In the genomic region with DNA sequence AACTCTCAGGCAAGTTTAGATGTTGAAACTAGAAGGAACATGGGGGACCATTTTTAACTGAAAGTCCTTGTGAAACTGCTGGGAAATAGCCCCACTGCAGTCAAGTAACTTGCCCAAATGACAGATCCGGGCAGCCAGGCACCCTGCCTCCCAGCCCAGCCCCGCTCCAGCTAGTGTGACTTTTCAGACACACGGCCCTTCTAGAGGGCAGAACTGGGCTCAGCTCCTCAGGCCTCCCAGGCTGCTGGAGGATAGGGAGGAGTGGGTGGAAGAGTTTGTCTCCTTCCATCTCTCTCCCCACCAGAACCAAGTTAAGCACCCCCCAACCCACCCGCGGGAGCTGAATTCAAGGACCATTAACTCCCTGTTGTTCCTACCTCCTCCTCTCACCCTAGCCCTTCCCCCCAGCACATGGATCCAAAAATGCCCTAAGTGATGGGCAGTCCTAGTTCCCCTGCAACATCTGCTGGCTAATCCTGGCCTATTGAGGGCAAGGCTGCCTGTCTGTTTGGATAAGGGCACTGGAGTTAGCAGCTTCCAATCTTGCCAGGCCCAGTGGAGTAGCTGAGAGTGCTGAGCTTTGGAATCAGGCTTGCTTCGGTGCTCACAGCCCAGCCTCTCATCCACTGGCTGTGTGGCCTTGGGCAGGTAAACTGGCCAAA, we compare ENCODE assay signal across 13 cellular contexts. TPM values are rescaled to one million over a fixed set of nuclear protein-coding genes. Genes with fewer than 3 reads are reported as not detected.
DNase-seq lines count a peak whose midpoint lies in the region; ATAC-seq and TF ChIP-seq lines count a peak whose summit lies in the region.
"Had no signal": no experiment of that assay in that cellular context is flagged by ENCODE, and none has a peak within 500 bp of the region (broad histone marks: within the 10 kb centered on the region; RNA-seq: fewer than 3 reads in every experiment).

No MANE protein-coding gene starts in this region.

- H3K4me1 Mint-ChIP-seq in activated T-helper 2 cell treated with anti-CD3 and anti-CD28 coated beads, Interferon-gamma antibody, Interleukin-2, Interleukin-4, amounts not matched to agents 10 μg/mL and 5 μg/mL and 100 μg/mL, durations not matched to agents 14 hours and 24 hours and 36 hours (ENCODE audit: low read depth) = no peaks in the 10 kb centered on the region

- intact Hi-C loops in HCT116 (cut with micrococcal nuclease) = no loop called here
- intact Hi-C loops in activated T-helper 2 cell treated with anti-CD3 and anti-CD28 coated beads, Interferon-gamma antibody, Interleukin-2, Interleukin-4, amounts not matched to agents 10 μg/mL and 5 μg/mL and 100 μg/mL, durations not matched to agents 14 hours and 24 hours and 36 hours (cut with micrococcal nuclease) = no loop called here

- H3K4me2 ChIP-seq in HCT116 (ENCODE audit: low read length) = peak overlapping the region; percentile 60; the same call in 1 of the 2 replicates

- no peak overlapping the region for H2AFZ ChIP-seq in HCT116 (ENCODE audit: low read depth, low read length, poor library complexity, severe bottlenecking)

- H3K27ac ChIP-seq in 22Rv1 (peak overlapping the region; percentile 49; the same call in 1 of the 2 replicates), HCT116 (ENCODE audit: low read depth, low read length) (peak overlapping the region; percentile 64), RWPE2 (ENCODE audit: poor library complexity, severe bottlenecking) (peak overlapping the region; percentile 38), layer of hippocampus (ENCODE audit: low read depth, low read length) (peak overlapping the region; percentile 18)
- H3K27ac ChIP-seq: psoas muscle, upper lobe of right lung had no signal

- no peak for DNase-seq in HCT116 (ENCODE audit: low read depth, low spot score)
- no peak for DNase-seq in RWPE2 (ENCODE audit: low spot score)
- no peak for DNase-seq in mucosa of gallbladder (ENCODE audit: low spot score)
- DNase-seq in COLO829 (ENCODE audit: low spot score) = no peak
- no peak for DNase-seq in activated T-helper 2 cell treated with anti-CD3 and anti-CD28 coated beads, Interferon-gamma antibody, Interleukin-2, Interleukin-4, amounts not matched to agents 10 μg/mL and 5 μg/mL and 100 μg/mL, durations not matched to agents 14 hours and 24 hours and 36 hours (ENCODE audit: low spot score)
- DNase-seq: effector CD4-positive, alpha-beta T cell; OCI-M1; T-helper 17 cell had no signal

- H3K4me3 ChIP-seq in HCT116 (replicated peaks in 1 of 2; ENCODE audit: low read depth in 1 of 2, low read length in 2 of 2) = no peak overlapping the region
- no peak overlapping the region for H3K4me3 ChIP-seq in RWPE2 (ENCODE audit: severe bottlenecking)
- H3K4me3 ChIP-seq: psoas muscle, upper lobe of right lung had no signal

- no TSS peak for BruUV-seq in HCT116 (replicated peaks; lab: Mats Ljungman, UMichigan)

- no peak for ATAC-seq in HCT116
- ATAC-seq in RWPE2 (ENCODE audit: low read depth) = no peak
- ATAC-seq in activated CD4-positive, CD25-positive, alpha-beta regulatory T cell treated with anti-CD3 and anti-CD28 coated beads, Interleukin-2, amount 50 U/mL, for 24 hours = no peak
- ATAC-seq: T-helper 17 cell had no signal

- TF ChIP-seq RAD21 in HCT116 (IDR thresholded peaks at IDR 0.05; ENCODE audit: low read depth) = no peak

- H3K27ac Mint-ChIP-seq in activated T-helper 2 cell treated with anti-CD3 and anti-CD28 coated beads, Interferon-gamma antibody, Interleukin-2, Interleukin-4, amounts not matched to agents 10 μg/mL and 5 μg/mL and 100 μg/mL, durations not matched to agents 14 hours and 24 hours and 36 hours = no peak overlapping the region
- H3K27ac Mint-ChIP-seq: T-helper 17 cell had no signal

- no peaks in the 10 kb centered on the region for H3K9me3 Mint-ChIP-seq in activated T-helper 2 cell treated with anti-CD3 and anti-CD28 coated beads, Interferon-gamma antibody, Interleukin-2, Interleukin-4, amounts not matched to agents 10 μg/mL and 5 μg/mL and 100 μg/mL, durations not matched to agents 14 hours and 24 hours and 36 hours

- CTCF ChIA-PET in HCT116 (lab: Charles Lee) = interaction anchor here (0.7 to 2.4 kb wide), 4 partner anchors 10 to 95 kb away, joined by 3 to 18 read pairs (median 4); no protein-coding TSS in a partner anchor

- H3K79me2 ChIP-seq in HCT116 (ENCODE audit: insufficient read depth, low read length) = no peaks in the 10 kb centered on the region

- POLR2A ChIA-PET in HCT116 (lab: Charles Lee) = no interaction called here

- H3K4me3 Mint-ChIP-seq in activated T-helper 2 cell treated with anti-CD3 and anti-CD28 coated beads, Interferon-gamma antibody, Interleukin-2, Interleukin-4, amounts not matched to agents 10 μg/mL and 5 μg/mL and 100 μg/mL, durations not matched to agents 14 hours and 24 hours and 36 hours (ENCODE audit: low read depth) = no peak overlapping the region
- H3K4me3 Mint-ChIP-seq: T-helper 17 cell had no signal

- H3K27me3 ChIP-seq in HCT116 (ENCODE audit: insufficient read depth, low read length) (no peaks in the 10 kb centered on the region), RWPE2 (ENCODE audit: insufficient read depth, poor library complexity, severe bottlenecking) (no peaks in the 10 kb centered on the region), layer of hippocampus (ENCODE audit: control insufficient read depth, insufficient read depth, low read length) (no peaks in the 10 kb centered on the region)
- H3K27me3 ChIP-seq: upper lobe of right lung had no signal

- no peak overlapping the region for H3K9ac ChIP-seq in HCT116 (ENCODE audit: low read length)

- no peaks in the 10 kb centered on the region for H3K9me2 ChIP-seq in HCT116 (ENCODE audit: insufficient read depth)

- H3K36me3 ChIP-seq in HCT116 (ENCODE audit: control insufficient read depth in 1 of 2, insufficient read depth in 2 of 2, low read length in 2 of 2) (no peaks in the 10 kb centered on the region), RWPE2 (ENCODE audit: low read depth) (no peaks in the 10 kb centered on the region)
- H3K36me3 ChIP-seq: upper lobe of right lung had no signal

- no peak for TF ChIP-seq CTCF in 22Rv1 (IDR thresholded peaks at IDR 0.05)
- TF ChIP-seq CTCF in HCT116 (IDR thresholded peaks at IDR 0.05 in 2 of 3, conservative IDR thresholded peaks at IDR 0.05 in 1 of 3; ENCODE audit: borderline replicate concordance in 1 of 3, insufficient read depth in 1 of 3, low read depth in 2 of 3, low read length in 2 of 3) = no peak
- TF ChIP-seq CTCF in RWPE2 (IDR thresholded peaks at IDR 0.05; ENCODE audit: poor library complexity, severe bottlenecking) = no peak

- H3K27me3 Mint-ChIP-seq in activated T-helper 2 cell treated with anti-CD3 and anti-CD28 coated beads, Interferon-gamma antibody, Interleukin-2, Interleukin-4, amounts not matched to agents 10 μg/mL and 5 μg/mL and 100 μg/mL, durations not matched to agents 14 hours and 24 hours and 36 hours (ENCODE audit: low read depth) = peaks cover 6% of the 10 kb centered on the region

- H3K36me3 Mint-ChIP-seq in activated T-helper 2 cell treated with anti-CD3 and anti-CD28 coated beads, Interferon-gamma antibody, Interleukin-2, Interleukin-4, amounts not matched to agents 10 μg/mL and 5 μg/mL and 100 μg/mL, durations not matched to agents 14 hours and 24 hours and 36 hours (ENCODE audit: low read depth) = no peaks in the 10 kb centered on the region

- no peaks in the 10 kb centered on the region for H4K20me1 ChIP-seq in HCT116 (ENCODE audit: insufficient read depth)

- RAD21 ChIA-PET in HCT116 (lab: Charles Lee; ENCODE audit: low non-redundant PET in 1 of 2, low total read pairs in 2 of 2, uncharacterized antibody in 2 of 2, unreplicated experiment in 2 of 2) = interaction anchor here in 1 of 2 experiments (0.9 kb wide), 1 partner anchor 68 kb away, joined by 3 read pairs; no protein-coding TSS in a partner anchor

- TF ChIP-seq POLR2A in HCT116 (IDR thresholded peaks at IDR 0.05; ENCODE audit: borderline replicate concordance, extremely low read depth, insufficient read depth, insufficient read length) = no peak

- H3K4me1 ChIP-seq in HCT116 (ENCODE audit: control insufficient read depth in 1 of 2, insufficient read depth in 2 of 2, low read length in 2 of 2) (peaks cover 41 to 49% of the 10 kb centered on the region in 2 experiments), RWPE2 (ENCODE audit: insufficient read depth, poor library complexity, severe bottlenecking) (peaks cover 24% of the 10 kb centered on the region)

- H3K9me3 ChIP-seq in HCT116 (ENCODE audit: control insufficient read depth in 1 of 2, insufficient read depth in 1 of 2, low read depth in 1 of 2, low read length in 2 of 2) = no peaks in the 10 kb centered on the region
- H3K9me3 ChIP-seq in RWPE2 (ENCODE audit: severe bottlenecking) = no peaks in the 10 kb centered on the region
- H3K9me3 ChIP-seq: psoas muscle, upper lobe of right lung had no signal

TF ChIP-seq in HCT116, 20 proteins besides CTCF, POLR2A, EP300 and RAD21 (continues in another document):
- TF ChIP-seq, protein P1, sequence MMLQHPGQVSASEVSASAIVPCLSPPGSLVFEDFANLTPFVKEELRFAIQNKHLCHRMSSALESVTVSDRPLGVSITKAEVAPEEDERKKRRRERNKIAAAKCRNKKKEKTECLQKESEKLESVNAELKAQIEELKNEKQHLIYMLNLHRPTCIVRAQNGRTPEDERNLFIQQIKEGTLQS (IDR thresholded peaks at IDR 0.05) = no peak
- TF ChIP-seq ELF1 (IDR thresholded peaks at IDR 0.05; ENCODE audit: borderline replicate concordance, low read depth) = no peak
- TF ChIP-seq SRF (IDR thresholded peaks at IDR 0.05; ENCODE audit: low read depth) = no peak
- TF ChIP-seq ZFX (IDR thresholded peaks at IDR 0.05) = no peak
- no peak for TF ChIP-seq ZNF274 (IDR thresholded peaks at IDR 0.05; ENCODE audit: low read depth, low read length)
- TF ChIP-seq, protein P2, sequence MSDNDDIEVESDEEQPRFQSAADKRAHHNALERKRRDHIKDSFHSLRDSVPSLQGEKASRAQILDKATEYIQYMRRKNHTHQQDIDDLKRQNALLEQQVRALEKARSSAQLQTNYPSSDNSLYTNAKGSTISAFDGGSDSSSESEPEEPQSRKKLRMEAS (IDR thresholded peaks at IDR 0.05) = no peak
- TF ChIP-seq SIN3A (IDR thresholded peaks at IDR 0.05; ENCODE audit: low read depth) = no peak
- TF ChIP-seq EZH2phosphoT487 (IDR thresholded peaks at IDR 0.05; ENCODE audit: borderline replicate concordance) = no peak
- no peak for TF ChIP-seq YY1 (IDR thresholded peaks at IDR 0.05; ENCODE audit: extremely low read depth, insufficient replicate concordance, low read depth, low read length)

RNA-seq across cellular contexts. Expression of a gene that starts 3.0 kb away (rescaled TPM):
- total RNA-seq in HCT116 (2021; ENCODE audit: unreplicated experiment) (0.15 TPM), mucosa of gallbladder (1.0 TPM)
- polyA plus RNA-seq in HCT116 (2012) = 0.09 and 0.21 TPM in 2 replicates
- not detected in 2 replicates for total RNA-seq in activated T-helper 2 cell treated with anti-CD3 and anti-CD28 coated beads, Interferon-gamma antibody, Interleukin-2, Interleukin-4, amounts not matched to agents 10 μg/mL and 5 μg/mL and 100 μg/mL, durations not matched to agents 14 hours and 24 hours and 36 hours
- total RNA-seq: psoas muscle, T-helper 17 cell, upper lobe of right lung had no signal

RNA-seq across cellular contexts. Expression of a gene that starts 36.5 kb away (rescaled TPM):
- total RNA-seq in HCT116 (2021; ENCODE audit: unreplicated experiment) (0.54 TPM), mucosa of gallbladder (0.75 TPM)
- polyA plus RNA-seq in HCT116 (2012) = 0.46 and 0.59 TPM in 2 replicates
- not detected in 2 replicates for total RNA-seq in activated T-helper 2 cell treated with anti-CD3 and anti-CD28 coated beads, Interferon-gamma antibody, Interleukin-2, Interleukin-4, amounts not matched to agents 10 μg/mL and 5 μg/mL and 100 μg/mL, durations not matched to agents 14 hours and 24 hours and 36 hours
- total RNA-seq: psoas muscle, T-helper 17 cell, upper lobe of right lung had no signal
